ENCODE assay signal across 1 cellular context in genomic region chr10:17722317-17723014, GRCh38. TPM values are rescaled to one million over a fixed set of nuclear protein-coding genes. Genes with fewer than 3 reads are reported as not detected.
"Had no signal": no experiment of that assay in that cellular context is flagged by ENCODE, and none has a peak within 500 bp of the region (broad histone marks: within the 10 kb centered on the region; RNA-seq: fewer than 3 reads in every experiment).

No MANE protein-coding gene starts in this region.

RNA-seq across cellular contexts. Expression of gene TMEM236, which starts 29.5 kb away (rescaled TPM):
- total RNA-seq: IMR-90 had no signal
